ENCODE assay signal across 17 cellular contexts in the genomic region with DNA sequence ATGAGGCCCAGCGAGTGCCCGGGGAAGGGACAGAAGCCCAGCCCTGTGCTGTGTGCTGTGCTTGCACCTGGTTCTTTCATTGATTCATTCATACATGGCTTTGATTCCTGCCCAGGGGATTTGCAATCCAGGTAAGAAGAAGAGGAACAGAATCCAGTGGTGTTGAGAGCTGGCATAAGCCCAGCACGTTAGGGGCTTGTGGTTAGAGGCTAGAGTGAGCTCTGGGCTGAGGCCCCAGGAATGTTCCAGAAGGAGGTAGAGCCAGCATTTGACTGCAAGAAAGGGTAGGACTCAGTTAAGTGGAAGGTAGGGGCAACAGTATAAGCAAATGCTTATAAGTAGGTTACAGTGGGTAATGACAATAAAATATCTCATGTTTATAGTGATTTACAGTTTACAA. TPM values are rescaled to one million over a fixed set of nuclear protein-coding genes. Genes with fewer than 3 reads are reported as not detected.
DNase-seq lines count a peak whose midpoint lies in the region; ATAC-seq, FAIRE-seq and TF ChIP-seq lines count a peak whose summit lies in the region.
"Had no signal": no experiment of that assay in that cellular context is flagged by ENCODE, and none has a peak within 500 bp of the region (broad histone marks: within the 10 kb centered on the region; RNA-seq: fewer than 3 reads in every experiment).

No MANE protein-coding gene starts in this region.

- no peak overlapping the region for H3K27ac Mint-ChIP-seq in activated naive CD4-positive, alpha-beta T cell treated with anti-CD3 and anti-CD28 coated beads, Interleukin-2, amount 50 U/mL, for 24 hours
- H3K27ac Mint-ChIP-seq in activated naive CD4-positive, alpha-beta T cell treated with anti-CD3 and anti-CD28 coated beads, Interleukin-2, amount 50 U/mL, for 72 hours: no peak overlapping the region
- H3K27ac Mint-ChIP-seq in endothelial cell (ENCODE audit: unreplicated experiment): no peak overlapping the region
- H3K27ac Mint-ChIP-seq in stimulated activated memory B cell treated with anti-CD40 and anti-IgM and Interleukin-4, amounts not matched to agents 10 μg/mL and 1 μg/mL and 100 μg/mL, for 72 hours: no peak overlapping the region

- H3K4me1 Mint-ChIP-seq in activated naive CD4-positive, alpha-beta T cell treated with anti-CD3 and anti-CD28 coated beads, Interleukin-2, amount 50 U/mL, for 24 hours: peaks cover 14% of the 10 kb centered on the region
- H3K4me1 Mint-ChIP-seq in endothelial cell (ENCODE audit: unreplicated experiment): peaks cover 19% of the 10 kb centered on the region
- H3K4me1 Mint-ChIP-seq in stimulated activated memory B cell treated with anti-CD40 and anti-IgM and Interleukin-4, amounts not matched to agents 10 μg/mL and 1 μg/mL and 100 μg/mL, for 72 hours: peaks cover 17% of the 10 kb centered on the region

- H3K27me3 Mint-ChIP-seq in activated naive CD4-positive, alpha-beta T cell treated with anti-CD3 and anti-CD28 coated beads, Interleukin-2, amount 50 U/mL, for 24 hours: peaks cover 28% of the 10 kb centered on the region
- peaks cover 37% of the 10 kb centered on the region for H3K27me3 Mint-ChIP-seq in endothelial cell (ENCODE audit: unreplicated experiment)
- H3K27me3 Mint-ChIP-seq in stimulated activated memory B cell treated with anti-CD40 and anti-IgM and Interleukin-4, amounts not matched to agents 10 μg/mL and 1 μg/mL and 100 μg/mL, for 72 hours: peaks cover 60% of the 10 kb centered on the region

- DNase-seq in activated naive CD4-positive, alpha-beta T cell treated with anti-CD3 and anti-CD28 coated beads, Interleukin-2, amount 50 U/mL, for 72 hours (ENCODE audit: low spot score in 2 of 2): no peak
- peak; percentile 76 for DNase-seq in RPMI8226
- no peak for DNase-seq in endothelial cell (ENCODE audit: low spot score)
- no peak for DNase-seq in stimulated activated CD4-positive, alpha-beta T cell treated with anti-CD3 and anti-CD28 coated beads, Interleukin-4, amount 100 ng/mL, for 4 hours
- no peak for DNase-seq in GM12892 (ENCODE audit: insufficient read length)
- DNase-seq: activated CD4-positive, CD25-positive, alpha-beta regulatory T cell; AML-193; EL; foreskin keratinocyte; NCI-H510A; PC-9 had no signal

- no peak for FAIRE-seq in GM12892 (lab: Jason Lieb, UNC)
- FAIRE-seq: GM12878 had no signal

- no peak for TF ChIP-seq CTCF in endothelial cell (IDR thresholded peaks at IDR 0.05; ENCODE audit: unreplicated experiment)

- H3K4me3 Mint-ChIP-seq in activated naive CD4-positive, alpha-beta T cell treated with anti-CD3 and anti-CD28 coated beads, Interleukin-2, amount 50 U/mL, for 24 hours: peak overlapping the region; percentile 75
- peak overlapping the region; percentile 89 for H3K4me3 Mint-ChIP-seq in endothelial cell (ENCODE audit: unreplicated experiment)
- peak overlapping the region; percentile 15 for H3K4me3 Mint-ChIP-seq in stimulated activated memory B cell treated with anti-CD40 and anti-IgM and Interleukin-4, amounts not matched to agents 10 μg/mL and 1 μg/mL and 100 μg/mL, for 72 hours

- no peaks in the 10 kb centered on the region for H3K9me3 Mint-ChIP-seq in activated naive CD4-positive, alpha-beta T cell treated with anti-CD3 and anti-CD28 coated beads, Interleukin-2, amount 50 U/mL, for 24 hours
- H3K9me3 Mint-ChIP-seq in activated naive CD4-positive, alpha-beta T cell treated with anti-CD3 and anti-CD28 coated beads, Interleukin-2, amount 50 U/mL, for 72 hours: no peaks in the 10 kb centered on the region
- no peaks in the 10 kb centered on the region for H3K9me3 Mint-ChIP-seq in endothelial cell (ENCODE audit: unreplicated experiment)
- no peaks in the 10 kb centered on the region for H3K9me3 Mint-ChIP-seq in stimulated activated memory B cell treated with anti-CD40 and anti-IgM and Interleukin-4, amounts not matched to agents 10 μg/mL and 1 μg/mL and 100 μg/mL, for 72 hours

- H3K36me3 Mint-ChIP-seq in activated naive CD4-positive, alpha-beta T cell treated with anti-CD3 and anti-CD28 coated beads, Interleukin-2, amount 50 U/mL, for 24 hours: no peaks in the 10 kb centered on the region
- peaks cover 0 to 8% of the 10 kb centered on the region in 2 donors for H3K36me3 Mint-ChIP-seq in activated naive CD4-positive, alpha-beta T cell treated with anti-CD3 and anti-CD28 coated beads, Interleukin-2, amount 50 U/mL, for 72 hours
- H3K36me3 Mint-ChIP-seq in endothelial cell (ENCODE audit: low read depth, unreplicated experiment): peaks cover 11% of the 10 kb centered on the region
- H3K36me3 Mint-ChIP-seq in stimulated activated memory B cell treated with anti-CD40 and anti-IgM and Interleukin-4, amounts not matched to agents 10 μg/mL and 1 μg/mL and 100 μg/mL, for 72 hours: no peaks in the 10 kb centered on the region

- TF ChIP-seq POLR2A in GM12892 (IDR thresholded peaks at IDR 0.05; ENCODE audit: low read depth, low read length): no peak

- ATAC-seq in activated naive CD4-positive, alpha-beta T cell treated with anti-CD3 and anti-CD28 coated beads, Interleukin-2, amount 50 U/mL, for 72 hours: no peak
- no peak for ATAC-seq in stimulated activated memory B cell treated with anti-CD40 and anti-IgM and Interleukin-4, amounts not matched to agents 10 μg/mL and 1 μg/mL and 100 μg/mL, for 72 hours
- ATAC-seq in HG03175 (IDR thresholded peaks at IDR 0.05; ENCODE audit: unreplicated experiment): no peak
- ATAC-seq: GM12878, SK-N-SH treated with all-trans-retinoic acid at 6 μM for 48 hours had no signal

RNA-seq across cellular contexts. Expression of gene VWA5B2, which starts 2.3 kb away (rescaled TPM):
- not detected for total RNA-seq in activated naive CD4-positive, alpha-beta T cell treated with anti-CD3 and anti-CD28 coated beads, Interleukin-2, amount 50 U/mL, for 72 hours
- total RNA-seq in endothelial cell (ENCODE audit: unreplicated experiment): 1.1 TPM
- polyA plus RNA-seq in GM12892 (2012; ENCODE audit: missing spikeins): not detected
- total RNA-seq: foreskin keratinocyte, GM12878 had no signal
- polyA plus RNA-seq: foreskin keratinocyte had no signal

RNA-seq across cellular contexts. Expression of gene ALG3, which starts 17.1 kb away (rescaled TPM):
- 10 to 100 TPM; 35.5 to 35.8 TPM for total RNA-seq in activated naive CD4-positive, alpha-beta T cell treated with anti-CD3 and anti-CD28 coated beads, Interleukin-2, amount 50 U/mL, for 72 hours
- 38.6 TPM for total RNA-seq in endothelial cell (ENCODE audit: unreplicated experiment)
- 16.7 TPM for polyA plus RNA-seq in GM12892 (2012; ENCODE audit: missing spikeins)

RNA-seq across cellular contexts. Expression of gene EEF1AKMT4, which starts 17.8 kb away (rescaled TPM):
- 1 to 10 TPM; 8.3 to 9.9 TPM for total RNA-seq in activated naive CD4-positive, alpha-beta T cell treated with anti-CD3 and anti-CD28 coated beads, Interleukin-2, amount 50 U/mL, for 72 hours
- 5.7 TPM for total RNA-seq in endothelial cell (ENCODE audit: unreplicated experiment)
- polyA plus RNA-seq in GM12892 (2012; ENCODE audit: missing spikeins): 5.6 TPM

RNA-seq across cellular contexts. Expression of gene CAMK2N2, which starts 29.7 kb away (rescaled TPM):
- under 1 TPM; 0.18 to 0.34 TPM for total RNA-seq in activated naive CD4-positive, alpha-beta T cell treated with anti-CD3 and anti-CD28 coated beads, Interleukin-2, amount 50 U/mL, for 72 hours
- not detected for total RNA-seq in endothelial cell (ENCODE audit: unreplicated experiment)
- polyA plus RNA-seq in GM12892 (2012; ENCODE audit: missing spikeins): not detected
- total RNA-seq: breast epithelium had no signal

RNA-seq across cellular contexts. Expression of gene ECE2, which starts 44.2 kb away (rescaled TPM):
- total RNA-seq in activated naive CD4-positive, alpha-beta T cell treated with anti-CD3 and anti-CD28 coated beads, Interleukin-2, amount 50 U/mL, for 72 hours: under 1 TPM in 1 of 2 donors, not detected in 1; 0.18 TPM
- total RNA-seq in endothelial cell (ENCODE audit: unreplicated experiment): not detected
- not detected for polyA plus RNA-seq in GM12892 (2012; ENCODE audit: missing spikeins)
- total RNA-seq: breast epithelium, foreskin keratinocyte, GM12878, PC-9 had no signal
- polyA plus RNA-seq: foreskin keratinocyte, GM12878 had no signal

Comparison
In these comparisons a context has a peak if more than half of its experiments do, and no peak if none do; other contexts are left out.
1. H3K4me3 Mint-ChIP-seq: peak in every context shown above with its lines; median percentile 89 in endothelial cell; 75 in activated naive CD4-positive, alpha-beta T cell treated with anti-CD3 and anti-CD28 coated beads, Interleukin-2, amount 50 U/mL, for 24 hours; 15 in stimulated activated memory B cell treated with anti-CD40 and anti-IgM and Interleukin-4, amounts not matched to agents 10 μg/mL and 1 μg/mL and 100 μg/mL, for 72 hours.